Comparison of ENCODE assay signal across 14 cellular contexts in genomic region chr5:158409507-158409906, GRCh38.
DNase-seq lines count a peak whose midpoint lies in the region; ATAC-seq and TF ChIP-seq lines count a peak whose summit lies in the region.
"Had no signal": no experiment of that assay in that cellular context is flagged by ENCODE, and none has a peak within 500 bp of the region (broad histone marks: within the 10 kb centered on the region; RNA-seq: fewer than 3 reads in every experiment).

No MANE protein-coding gene starts in this region.

- intact Hi-C loops in sigmoid colon (cut with DNase I): no loop called here

- H2AFZ ChIP-seq in DND-41 (ENCODE audit: low read depth, low read length): peak overlapping the region; percentile 20; the same call in 1 of the 2 replicates

- no peak for TF ChIP-seq CTCF in DND-41 (IDR thresholded peaks at IDR 0.05; ENCODE audit: borderline replicate concordance, extremely low read depth, low read length, poor library complexity, severe bottlenecking)
- no peak for TF ChIP-seq CTCF in sigmoid colon (IDR thresholded peaks at IDR 0.05)

- H3K27ac ChIP-seq in DND-41 (ENCODE audit: low read length): no peak overlapping the region
- H3K27ac ChIP-seq in sigmoid colon: no peak overlapping the region
- H3K27ac ChIP-seq: Peyer's patch, tibial nerve had no signal

- no peaks in the 10 kb centered on the region for H3K9me3 ChIP-seq in DND-41 (ENCODE audit: insufficient read depth, low read length, severe bottlenecking)
- no peaks in the 10 kb centered on the region for H3K9me3 ChIP-seq in sigmoid colon
- H3K9me3 ChIP-seq: Peyer's patch had no signal

- ATAC-seq in DND-41 (ENCODE audit: insufficient read depth, low read depth) (no peak), GM19023 (IDR thresholded peaks at IDR 0.05; ENCODE audit: unreplicated experiment) (peak; percentile 85), HG02610 (IDR thresholded peaks at IDR 0.05; ENCODE audit: unreplicated experiment) (peak; percentile 46), HG03432 (IDR thresholded peaks at IDR 0.05; ENCODE audit: unreplicated experiment) (peak; percentile 79)
- ATAC-seq: activated CD4-positive, alpha-beta T cell treated with anti-CD3 and anti-CD28 coated beads for 36 hours had no signal

- H3K4me1 ChIP-seq in DND-41 (ENCODE audit: insufficient read depth, low read length): peaks cover 14% of the 10 kb centered on the region
- H3K4me1 ChIP-seq in sigmoid colon: no peaks in the 10 kb centered on the region
- H3K4me1 ChIP-seq: Peyer's patch had no signal

- DNase-seq in DND-41 (no peak), RKO (ENCODE audit: low spot score) (no peak), NCI-H1694 (lab: John Stamatoyannopoulos, UW) (no peak), sigmoid colon (no peak), 8988T (no peak)
- DNase-seq: activated CD4-positive, alpha-beta T cell treated with anti-CD3 and anti-CD28 coated beads for 36 hours; GOT3; mesendoderm; Peyer's patch; stimulated activated CD4-positive, alpha-beta T cell treated with anti-CD3 and anti-CD28 coated beads, Interleukin-15, amount 100 ng/mL, for 24 hours had no signal

- no peak overlapping the region for H3K9ac ChIP-seq in DND-41 (ENCODE audit: low read depth, low read length)

- H3K79me2 ChIP-seq in DND-41 (ENCODE audit: insufficient read depth, low read length): no peaks in the 10 kb centered on the region

- H3K36me3 ChIP-seq in DND-41 (ENCODE audit: insufficient read depth, low read length): no peaks in the 10 kb centered on the region
- no peaks in the 10 kb centered on the region for H3K36me3 ChIP-seq in sigmoid colon
- H3K36me3 ChIP-seq: Peyer's patch, tibial nerve had no signal

- no peak for TF ChIP-seq EP300 in sigmoid colon (IDR thresholded peaks at IDR 0.05)

- H3K4me3 ChIP-seq in DND-41 (ENCODE audit: low read depth in 1 of 2, low read length in 2 of 2): no peak overlapping the region
- no peak overlapping the region for H3K4me3 ChIP-seq in sigmoid colon
- H3K4me3 ChIP-seq: Peyer's patch, tibial nerve had no signal

- no peaks in the 10 kb centered on the region for H4K20me1 ChIP-seq in DND-41 (ENCODE audit: insufficient read depth, low read length)

- no peak overlapping the region for H3K4me2 ChIP-seq in DND-41 (ENCODE audit: insufficient read depth, low read length)

- no peaks in the 10 kb centered on the region for H3K27me3 ChIP-seq in DND-41 (ENCODE audit: insufficient read depth, low read length, poor library complexity)
- no peaks in the 10 kb centered on the region for H3K27me3 ChIP-seq in sigmoid colon
- H3K27me3 ChIP-seq: Peyer's patch, tibial nerve had no signal

- no peak for TF ChIP-seq POLR2A in sigmoid colon (IDR thresholded peaks at IDR 0.05)
